8 cellular contexts compared by ENCODE assay signal in the genomic region with DNA sequence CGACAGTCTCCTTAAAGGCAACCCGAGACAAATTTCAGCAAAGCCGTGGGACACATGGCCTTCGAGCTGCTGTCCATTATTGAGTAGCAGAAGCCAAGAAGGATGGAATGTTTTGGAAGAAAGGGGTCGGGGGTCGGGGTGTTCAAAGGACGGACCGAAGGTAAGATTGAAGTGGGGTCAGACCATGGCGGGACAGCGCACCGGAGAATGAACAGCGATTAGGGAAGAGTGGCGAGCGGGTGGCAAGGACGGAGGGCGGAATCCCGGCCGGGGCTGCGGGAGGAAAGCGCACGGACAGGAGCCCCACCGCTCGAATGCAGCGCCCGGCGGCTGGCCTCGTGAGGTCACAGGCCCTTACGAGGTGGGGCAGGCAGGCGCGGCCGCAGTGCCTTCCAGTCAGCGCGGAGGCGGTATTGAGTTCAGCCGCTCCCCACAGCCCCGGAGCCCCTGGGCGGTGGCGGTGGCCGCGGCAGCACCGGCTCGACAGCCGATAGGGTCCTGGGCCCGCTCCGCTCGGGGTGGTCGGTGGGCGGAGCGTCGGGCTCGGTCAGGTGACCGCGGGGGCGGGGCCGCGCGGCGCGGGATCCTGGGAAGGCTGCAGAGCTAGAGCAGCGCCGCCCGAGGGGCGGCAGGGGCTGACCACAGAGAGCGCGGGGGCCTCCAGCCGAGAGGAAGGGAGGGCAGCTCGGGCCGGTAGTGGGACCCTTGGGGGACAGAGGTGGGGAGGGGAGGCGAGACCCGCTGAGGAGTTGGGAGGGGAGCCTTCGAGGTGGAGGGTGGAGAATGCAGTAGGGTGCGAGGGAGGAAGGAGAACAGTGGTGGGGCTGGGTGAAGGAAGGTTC. TPM values are rescaled to one million over a fixed set of nuclear protein-coding genes. Genes with fewer than 3 reads are reported as not detected.
DNase-seq lines count a peak whose midpoint lies in the region; ATAC-seq and TF ChIP-seq lines count a peak whose summit lies in the region.

A gene with protein sequence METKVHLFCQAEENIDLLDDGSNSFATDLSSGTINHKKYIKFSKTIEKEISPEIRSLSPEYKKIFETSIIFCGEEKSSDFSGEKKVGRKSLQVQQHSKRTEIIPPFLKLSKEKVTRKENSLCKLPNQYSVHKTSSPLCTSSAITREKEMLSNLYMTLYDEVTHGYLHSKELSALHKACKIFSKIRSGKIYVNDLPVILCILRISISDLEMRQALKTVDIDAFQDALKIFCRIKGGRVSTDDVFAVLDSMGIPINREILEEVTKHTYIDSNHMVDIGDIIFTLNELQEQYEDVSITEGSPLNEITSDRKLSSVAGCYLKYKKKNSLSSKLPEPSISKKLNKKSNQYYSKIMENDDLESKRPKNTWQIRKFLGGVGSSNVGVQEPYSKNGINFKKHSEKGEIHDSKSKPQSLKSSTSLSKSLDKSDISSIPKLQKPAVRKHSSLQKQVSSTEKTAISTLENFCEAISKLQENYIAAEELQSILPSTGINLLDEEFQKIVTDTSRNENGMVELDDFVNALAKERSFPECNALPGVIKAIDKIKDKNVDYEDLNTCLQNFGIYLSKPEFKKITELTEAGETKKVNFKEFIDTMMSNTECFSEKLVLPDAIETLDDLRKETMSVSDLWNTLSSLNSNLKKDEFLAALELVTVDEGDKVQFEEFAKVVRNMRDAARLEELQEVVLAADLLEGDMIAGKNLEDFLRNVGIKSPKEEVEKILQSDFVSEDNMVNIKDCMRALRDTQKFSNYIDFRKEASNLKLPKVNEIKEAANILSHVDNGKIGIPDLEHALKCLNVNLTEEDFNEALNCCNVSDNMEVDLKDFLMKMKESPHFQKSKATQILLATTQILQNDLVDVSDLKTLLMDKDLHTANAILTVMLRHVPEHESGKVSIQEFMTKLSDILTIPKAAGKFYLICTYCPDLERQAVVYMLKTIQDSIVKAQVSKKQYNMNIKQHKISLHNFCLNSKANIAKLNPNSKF (plus strand): TSS at position 574 of the 842 bp plus-strand sequence. CDS start 4,399 bp downstream, outside the sequence.

- no peaks in the 10 kb centered on the region for H3K36me3 ChIP-seq in colonic mucosa

- peak within 1 kb of the TSS; percentile 85 for H3K27ac ChIP-seq in colonic mucosa

- peak; percentile 86 for ATAC-seq in GM19035 (IDR thresholded peaks at IDR 0.05; ENCODE audit: unreplicated experiment)
- ATAC-seq in HG03280 (IDR thresholded peaks at IDR 0.05; ENCODE audit: unreplicated experiment), result peak; percentile 85

- no peaks in the 10 kb centered on the region for H3K4me1 ChIP-seq in colonic mucosa

- DNase-seq in Ammon's horn (ENCODE audit: low spot score) (peak; percentile 68), NCI-H446 treated with DMSO at 0.1 percent for 48 hours (lab: John Stamatoyannopoulos, UW) (peak; percentile 65), colonic mucosa (peak; percentile 91), left kidney (ENCODE audit: low read depth, low spot score) (peak; percentile 96)
- peak; percentile 65 to 74 for DNase-seq in activated CD4-positive, alpha-beta T cell treated with anti-CD3 and anti-CD28 coated beads for 4 hours
- peak; percentile 76 to 82 for DNase-seq in stimulated activated CD4-positive, alpha-beta T cell treated with anti-CD3 and anti-CD28 coated beads, Interleukin-2, amount 100 ng/mL, for 24 hours

- intact Hi-C loops in colonic mucosa (cut with DNase I), result no loop called here

- no peak for TF ChIP-seq CTCF in colonic mucosa (IDR thresholded peaks at IDR 0.05)

- peak within 1 kb of the TSS; percentile 84 to 92 for H3K9ac ChIP-seq in colonic mucosa (ENCODE audit: low read depth in 2 of 2, low read length in 2 of 2)

- no peaks in the 10 kb centered on the region for H3K27me3 ChIP-seq in colonic mucosa

- no peaks in the 10 kb centered on the region for H3K9me3 ChIP-seq in colonic mucosa

- H3K4me3 ChIP-seq in colonic mucosa, result peak within 1 kb of the TSS; percentile 68

RNA-seq across cellular contexts. Expression of the gene that starts here (rescaled TPM):
- 1 to 10 TPM; 2.6 to 3.2 TPM for total RNA-seq in colonic mucosa

Comparison
In these comparisons a context has a peak if more than half of its experiments do, and no peak if none do; other contexts are left out.
1. Peak in every context shown above with its lines: DNase-seq, ATAC-seq, H3K4me3 ChIP-seq and H3K27ac ChIP-seq.